In genomic region chr11:46952553-46952952, GRCh38 we compare ENCODE assay signal across 12 cellular contexts. TPM values are rescaled to one million over a fixed set of nuclear protein-coding genes. Genes with fewer than 3 reads are reported as not detected.
"Had no signal": no experiment of that assay in that cellular context is flagged by ENCODE, and none has a peak within 500 bp of the region (broad histone marks: within the 10 kb centered on the region; RNA-seq: fewer than 3 reads in every experiment).

No MANE protein-coding gene starts in this region.

- H3K9me3 Mint-ChIP-seq: dendritic cell treated with granulocyte-macrophage colony-stimulating factor and Interleukin-4, amounts not matched to agents 40 ng/mL and 50 ng/mL, for 4 days; memory B cell; stimulated activated naive CD8-positive, alpha-beta T cell treated with anti-CD3 and anti-CD28 coated beads, Interleukin-15, Interleukin-2, amounts not matched to agents 100 ng/mL and 50 ng/mL, for 24 hours had no signal

- ATAC-seq: left lung, SK-N-SH treated with all-trans-retinoic acid at 6 μM for 48 hours had no signal

- DNase-seq: activated CD4-positive, alpha-beta T cell treated with anti-CD3 and anti-CD28 coated beads for 1 hour; activated T-cell treated with anti-CD3 and anti-CD28 coated beads, Interleukin-2, amount 50 U/mL, for 1 hour; erythroblast; left lung; ovary; stimulated activated CD4-positive, alpha-beta T cell treated with anti-CD3 and anti-CD28 coated beads, Interleukin-12 subunit alpha, Interleukin-12 subunit beta, amount 100 ng/mL, for 4 hours had no signal

- H3K27ac Mint-ChIP-seq: dendritic cell treated with granulocyte-macrophage colony-stimulating factor and Interleukin-4, amounts not matched to agents 40 ng/mL and 50 ng/mL, for 4 days; memory B cell; stimulated activated naive CD8-positive, alpha-beta T cell treated with anti-CD3 and anti-CD28 coated beads, Interleukin-15, Interleukin-2, amounts not matched to agents 100 ng/mL and 50 ng/mL, for 24 hours had no signal

- H3K4me3 Mint-ChIP-seq: dendritic cell treated with granulocyte-macrophage colony-stimulating factor and Interleukin-4, amounts not matched to agents 40 ng/mL and 50 ng/mL, for 4 days; memory B cell; stimulated activated naive CD8-positive, alpha-beta T cell treated with anti-CD3 and anti-CD28 coated beads, Interleukin-15, Interleukin-2, amounts not matched to agents 100 ng/mL and 50 ng/mL, for 24 hours had no signal

- H3K27me3 Mint-ChIP-seq: brain; dendritic cell treated with granulocyte-macrophage colony-stimulating factor and Interleukin-4, amounts not matched to agents 40 ng/mL and 50 ng/mL, for 4 days; memory B cell; stimulated activated naive CD8-positive, alpha-beta T cell treated with anti-CD3 and anti-CD28 coated beads, Interleukin-15, Interleukin-2, amounts not matched to agents 100 ng/mL and 50 ng/mL, for 24 hours had no signal

RNA-seq across cellular contexts. Expression of gene LRP4, which starts 34.2 kb away (rescaled TPM):
- polyA plus RNA-seq: neural cell had no signal
